22 cellular contexts compared by ENCODE assay signal in the genomic region with DNA sequence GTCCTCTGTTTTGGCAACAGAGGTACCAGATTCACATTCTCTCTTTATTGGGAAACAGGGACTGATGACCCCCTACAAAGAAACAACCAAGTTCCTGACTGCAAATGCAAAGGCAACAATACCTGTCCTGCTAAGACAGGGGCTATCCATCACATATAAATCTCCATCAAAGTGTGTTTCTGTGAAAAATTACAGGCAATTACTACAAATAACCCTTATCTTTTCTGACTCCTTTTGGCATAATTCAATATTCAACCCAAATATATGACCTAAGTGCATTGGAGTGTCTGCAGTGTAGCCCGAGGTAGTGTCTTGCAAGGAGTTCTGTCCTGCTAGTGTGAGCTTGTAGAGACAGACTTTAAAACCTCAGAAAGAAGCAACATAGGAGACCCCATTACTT. TPM values are rescaled to one million over a fixed set of nuclear protein-coding genes. Genes with fewer than 3 reads are reported as not detected.
A peak's percentile ranks its signal among the peaks of the same experiment; 100 is the strongest.
DNase-seq lines count a peak whose midpoint lies in the region; ATAC-seq and TF ChIP-seq lines count a peak whose summit lies in the region.
"Had no signal": no experiment of that assay in that cellular context is flagged by ENCODE, and none has a peak within 500 bp of the region (broad histone marks: within the 10 kb centered on the region; RNA-seq: fewer than 3 reads in every experiment).

No MANE protein-coding gene starts in this region.

- no peaks in the 10 kb centered on the region for H3K9me3 ChIP-seq in HEK293 (ENCODE audit: control insufficient read depth, insufficient read depth, low read depth, low read length)
- H3K9me3 ChIP-seq: BE2C, BLaER1 had no signal

- TF ChIP-seq CTCF in GM23338 (conservative IDR thresholded peaks at IDR 0.05; ENCODE audit: low read depth in 2 of 2) (no peak), HEK293 (tag by site-specific recombination; IDR thresholded peaks at IDR 0.05) (no peak), WTC11 (IDR thresholded peaks at IDR 0.05) (no peak)

- no peaks in the 10 kb centered on the region for H3K36me3 ChIP-seq in GM23338 (ENCODE audit: insufficient read depth)
- no peaks in the 10 kb centered on the region; a peak in 1 of 3 replicates for H3K36me3 ChIP-seq in HEK293 (ENCODE audit: control insufficient read depth in 2 of 2, insufficient read depth in 1 of 2, low read length in 2 of 2)
- H3K36me3 ChIP-seq: BE2C, BLaER1 had no signal

- H3K36me3 Mint-ChIP-seq in GM23338 (ENCODE audit: low read depth) (peaks cover 6% of the 10 kb centered on the region; the same call in 1 of the 3 replicates), WTC11 (peaks cover 5% of the 10 kb centered on the region; the same call in 1 of the 2 replicates)
- H3K36me3 Mint-ChIP-seq: CD14-positive monocyte; CD4-positive, alpha-beta memory T cell; CD8-positive, alpha-beta memory T cell had no signal

- ATAC-seq in GM23338: no peak
- no peak for ATAC-seq in WTC11
- no peak for ATAC-seq in activated CD4-positive, CD25-positive, alpha-beta regulatory T cell treated with anti-CD3 and anti-CD28 coated beads, Interleukin-2, amount 50 U/mL, for 24 hours

- no peak overlapping the region for H3K27ac Mint-ChIP-seq in GM23338
- peak overlapping the region; percentile 61; the same call in 1 of the 2 replicates for H3K27ac Mint-ChIP-seq in WTC11
- H3K27ac Mint-ChIP-seq: CD14-positive monocyte; CD4-positive, alpha-beta memory T cell; CD4-positive, CD25-positive, alpha-beta regulatory T cell; CD8-positive, alpha-beta memory T cell had no signal

- H3K4me3 Mint-ChIP-seq in GM23338 (no peak overlapping the region), WTC11 (no peak overlapping the region)
- H3K4me3 Mint-ChIP-seq: CD14-positive monocyte; CD4-positive, alpha-beta memory T cell; CD4-positive, CD25-positive, alpha-beta regulatory T cell; CD8-positive, alpha-beta memory T cell had no signal

- H3K9me2 ChIP-seq in GM23338 (ENCODE audit: insufficient read depth): no peaks in the 10 kb centered on the region

- H3K9me3 Mint-ChIP-seq in GM23338 (no peaks in the 10 kb centered on the region), WTC11 (no peaks in the 10 kb centered on the region)
- H3K9me3 Mint-ChIP-seq: CD14-positive monocyte had no signal

- H3K4me1 ChIP-seq in GM23338 (ENCODE audit: insufficient read depth): peaks cover 10% of the 10 kb centered on the region
- peaks cover 10% of the 10 kb centered on the region for H3K4me1 ChIP-seq in HEK293 (ENCODE audit: control insufficient read depth, insufficient read depth, low read length)
- H3K4me1 ChIP-seq: BE2C, BLaER1 had no signal

- CTCF ChIA-PET in HEK293 (lab: Yijun Ruan, JAX) (interaction anchor here (0.5 to 1.1 kb wide), 2 partner anchors 17 to 180 kb away, joined by 3 to 5 read pairs; no protein-coding TSS in a partner anchor), WTC11 (lab: Charles Lee) (no interaction called here)

- H3K27ac ChIP-seq in GM23338 (ENCODE audit: low read depth): peak overlapping the region; percentile 76; the same call in 1 of the 2 replicates
- H3K27ac ChIP-seq in HEK293 (ENCODE audit: extremely low read depth, low read depth, low read length): no peak overlapping the region
- H3K27ac ChIP-seq: BLaER1 had no signal

- no peak overlapping the region; the same call in 1 of the 2 replicates for H3K4me2 ChIP-seq in GM23338
- H3K4me2 ChIP-seq: BLaER1 had no signal

- H3K27me3 Mint-ChIP-seq in GM23338 (ENCODE audit: insufficient read depth, low read depth, poor library complexity) (peaks cover 6% of the 10 kb centered on the region), WTC11 (ENCODE audit: low read depth) (no peaks in the 10 kb centered on the region)

- peaks cover 4% of the 10 kb centered on the region; the same call in 1 of the 2 replicates for H3F3A ChIP-seq in GM23338 (replicated peaks; ENCODE audit: low read depth)

- H3K4me3 ChIP-seq in GM23338 (no peak overlapping the region), HEK293 (ENCODE audit: low read depth, low read length) (no peak overlapping the region)
- H3K4me3 ChIP-seq: BLaER1 had no signal

- H3K4me1 Mint-ChIP-seq in GM23338 (peaks cover 27% of the 10 kb centered on the region), WTC11 (peaks cover 27% of the 10 kb centered on the region)
- H3K4me1 Mint-ChIP-seq: CD14-positive monocyte; CD4-positive, alpha-beta memory T cell; CD4-positive, CD25-positive, alpha-beta regulatory T cell; CD8-positive, alpha-beta memory T cell had no signal

- peaks cover 92% of the 10 kb centered on the region for H3K79me2 ChIP-seq in GM23338 (replicated peaks; ENCODE audit: insufficient read depth)

- H4K20me1 ChIP-seq in GM23338 (replicated peaks; ENCODE audit: insufficient read depth): peaks cover 13% of the 10 kb centered on the region; the same call in 1 of the 2 replicates
- H4K20me1 ChIP-seq: BLaER1 had no signal

- H2AFZ ChIP-seq in GM23338: no peak overlapping the region

- DNase-seq in GM23338 (ENCODE audit: low spot score): no peak
- DNase-seq in WTC11 (ENCODE audit: low spot score): no peak
- no peak for DNase-seq in amniotic stem cell (lab: John Stamatoyannopoulos, UW)
- DNase-seq in DMS79 (lab: John Stamatoyannopoulos, UW): no peak
- DNase-seq: 8988T; ACHN; BE2C; C1 segment of cervical spinal cord; CD4-positive, alpha-beta memory T cell; CD4-positive, CD25-positive, alpha-beta regulatory T cell; CD8-positive, alpha-beta memory T cell; COR-L47; DMS 273 treated with DMSO at 0.1 percent for 48 hours; DMS153; DMS53; DMS79 treated with DMSO at 0.1 percent for 48 hours; GF-D8 had no signal

- POLR2A ChIA-PET in HEK293 (lab: Yijun Ruan, JAX): no interaction called here
- POLR2A ChIA-PET in WTC11 (lab: Charles Lee): interaction anchor here (0.6 kb wide), 1 partner anchor 237 kb away, joined by 3 read pairs; no protein-coding TSS in a partner anchor

- H3K27me3 ChIP-seq in GM23338 (ENCODE audit: insufficient read depth): no peaks in the 10 kb centered on the region
- H3K27me3 ChIP-seq: BE2C, BLaER1 had no signal

TF ChIP-seq in GM23338, 12 proteins besides CTCF, POLR2A, EP300 and RAD21 (continues in another document):
- TF ChIP-seq STAT1 (IDR thresholded peaks at IDR 0.05; ENCODE audit: unreplicated experiment) (no peak), POLR2AphosphoS5 (IDR thresholded peaks at IDR 0.05; ENCODE audit: low read depth) (no peak), JUNB (IDR thresholded peaks at IDR 0.05; ENCODE audit: unreplicated experiment) (no peak), ZNF114 (CRISPR knock-in tag; IDR thresholded peaks at IDR 0.05) (no peak), ZNF331 (CRISPR knock-in tag; IDR thresholded peaks at IDR 0.05; ENCODE audit: low read depth) (no peak)
- TF ChIP-seq, protein P1, sequence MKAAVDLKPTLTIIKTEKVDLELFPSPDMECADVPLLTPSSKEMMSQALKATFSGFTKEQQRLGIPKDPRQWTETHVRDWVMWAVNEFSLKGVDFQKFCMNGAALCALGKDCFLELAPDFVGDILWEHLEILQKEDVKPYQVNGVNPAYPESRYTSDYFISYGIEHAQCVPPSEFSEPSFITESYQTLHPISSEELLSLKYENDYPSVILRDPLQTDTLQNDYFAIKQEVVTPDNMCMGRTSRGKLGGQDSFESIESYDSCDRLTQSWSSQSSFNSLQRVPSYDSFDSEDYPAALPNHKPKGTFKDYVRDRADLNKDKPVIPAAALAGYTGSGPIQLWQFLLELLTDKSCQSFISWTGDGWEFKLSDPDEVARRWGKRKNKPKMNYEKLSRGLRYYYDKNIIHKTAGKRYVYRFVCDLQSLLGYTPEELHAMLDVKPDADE (IDR thresholded peaks at IDR 0.05): no peak

TF ChIP-seq in HEK293, 187 proteins besides CTCF, POLR2A, EP300 and RAD21 (continues in another document):
- TF ChIP-seq PRDM6 (tag by site-specific recombination; IDR thresholded peaks at IDR 0.05) (peak; percentile 69; the same call in 1 of the 2 replicates), ZNF366 (tag by site-specific recombination; conservative IDR thresholded peaks at IDR 0.05) (no peak), ZNF416 (tag by site-specific recombination; IDR thresholded peaks at IDR 0.05) (no peak)

TF ChIP-seq in WTC11, 78 proteins besides CTCF, POLR2A, EP300 and RAD21 (continues in another document):
- TF ChIP-seq E2F4 (CRISPR knock-in tag; IDR thresholded peaks at IDR 0.05; ENCODE audit: borderline replicate concordance, low read depth) (no peak), ZNF416 (CRISPR knock-in tag; IDR thresholded peaks at IDR 0.05) (no peak)
- TF ChIP-seq, protein P2, sequence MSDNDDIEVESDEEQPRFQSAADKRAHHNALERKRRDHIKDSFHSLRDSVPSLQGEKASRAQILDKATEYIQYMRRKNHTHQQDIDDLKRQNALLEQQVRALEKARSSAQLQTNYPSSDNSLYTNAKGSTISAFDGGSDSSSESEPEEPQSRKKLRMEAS (CRISPR knock-in tag; IDR thresholded peaks at IDR 0.05): no peak
- TF ChIP-seq, protein P3, sequence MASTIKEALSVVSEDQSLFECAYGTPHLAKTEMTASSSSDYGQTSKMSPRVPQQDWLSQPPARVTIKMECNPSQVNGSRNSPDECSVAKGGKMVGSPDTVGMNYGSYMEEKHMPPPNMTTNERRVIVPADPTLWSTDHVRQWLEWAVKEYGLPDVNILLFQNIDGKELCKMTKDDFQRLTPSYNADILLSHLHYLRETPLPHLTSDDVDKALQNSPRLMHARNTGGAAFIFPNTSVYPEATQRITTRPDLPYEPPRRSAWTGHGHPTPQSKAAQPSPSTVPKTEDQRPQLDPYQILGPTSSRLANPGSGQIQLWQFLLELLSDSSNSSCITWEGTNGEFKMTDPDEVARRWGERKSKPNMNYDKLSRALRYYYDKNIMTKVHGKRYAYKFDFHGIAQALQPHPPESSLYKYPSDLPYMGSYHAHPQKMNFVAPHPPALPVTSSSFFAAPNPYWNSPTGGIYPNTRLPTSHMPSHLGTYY (CRISPR knock-in tag; IDR thresholded peaks at IDR 0.05): no peak

RNA-seq across cellular contexts. Expression of gene KCNG3, which starts 35.4 kb away (rescaled TPM):
- total RNA-seq in GM23338 (2014; rRNA removed; shearing (Covaris generic)): 33.8 and 36.2 TPM in 2 replicates
- polyA plus RNA-seq in GM23338 (2016; fragmentation: Nextera tagmentation; extraction: Ambion mirVana): 2.2 and 2.5 TPM in 2 replicates
- 12.9 to 15.5 TPM (median 13.1 TPM) in 3 replicates for total RNA-seq in WTC11 (2021)
- total RNA-seq: CD4-positive, alpha-beta memory T cell; CD4-positive, CD25-positive, alpha-beta regulatory T cell had no signal
- polyA plus RNA-seq: AG04450; CD14-positive monocyte; CD4-positive, alpha-beta memory T cell; CD4-positive, CD25-positive, alpha-beta regulatory T cell; CD8-positive, alpha-beta memory T cell had no signal
